In the genomic region with DNA sequence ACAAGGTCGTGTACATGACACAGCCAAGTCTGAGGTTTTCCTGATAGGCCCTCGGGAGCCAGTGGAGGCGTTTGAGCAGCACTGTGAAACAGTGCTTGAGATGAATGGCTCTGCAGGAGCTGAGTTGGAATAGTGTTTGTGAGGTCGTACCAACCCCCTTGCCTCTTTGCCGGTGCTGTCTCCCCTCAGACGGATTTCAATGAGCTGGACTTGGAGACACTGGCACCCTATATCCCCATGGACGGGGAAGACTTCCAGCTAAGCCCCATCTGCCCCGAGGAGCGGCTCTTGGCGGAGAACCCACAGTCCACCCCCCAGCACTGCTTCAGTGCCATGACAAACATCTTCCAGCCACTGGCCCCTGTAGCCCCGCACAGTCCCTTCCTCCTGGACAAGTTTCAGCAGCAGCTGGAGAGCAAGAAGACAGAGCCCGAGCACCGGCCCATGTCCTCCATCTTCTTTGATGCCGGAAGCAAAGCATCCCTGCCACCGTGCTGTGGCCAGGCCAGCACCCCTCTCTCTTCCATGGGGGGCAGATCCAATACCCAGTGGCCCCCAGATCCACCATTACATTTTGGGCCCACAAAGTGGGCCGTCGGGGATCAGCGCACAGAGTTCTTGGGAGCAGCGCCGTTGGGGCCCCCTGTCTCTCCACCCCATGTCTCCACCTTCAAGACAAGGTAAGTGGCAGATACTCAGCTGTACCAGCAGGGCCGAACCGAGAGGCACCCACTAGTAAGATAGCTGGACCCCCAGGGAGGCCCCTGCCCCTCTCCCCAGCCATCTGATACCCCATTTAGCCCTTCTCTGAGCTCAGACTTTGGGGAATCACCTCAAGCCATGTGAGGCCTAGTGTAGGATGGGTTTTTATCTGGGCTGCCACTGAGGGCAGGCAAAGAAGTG, we compare ENCODE assay signal across 20 cellular contexts.
DNase-seq lines count a peak whose midpoint lies in the region; ATAC-seq, FAIRE-seq and TF ChIP-seq lines count a peak whose summit lies in the region.
"Had no signal": no experiment of that assay in that cellular context is flagged by ENCODE, and none has a peak within 500 bp of the region (broad histone marks: within the 10 kb centered on the region; RNA-seq: fewer than 3 reads in every experiment).

No MANE protein-coding gene starts in this region.

- H3K4me3 Mint-ChIP-seq in activated CD8-positive, alpha-beta T cell treated with anti-CD3 and anti-CD28 coated beads, Interleukin-2, amount 10 ng/mL, durations not matched to agents 7 days and 5 days: no peak overlapping the region
- H3K4me3 Mint-ChIP-seq in activated CD8-positive, alpha-beta T cell treated with anti-CD3 and anti-CD28 coated beads for 36 hours: no peak overlapping the region
- H3K4me3 Mint-ChIP-seq in GM23338: no peak overlapping the region
- H3K4me3 Mint-ChIP-seq in activated T-cell treated with anti-CD3 and anti-CD28 coated beads, Interleukin-2, amount 50 U/mL, for 4 hours: no peak overlapping the region
- H3K4me3 Mint-ChIP-seq: HFFc6 had no signal

- H3K27ac ChIP-seq in K562 (ENCODE audit: extremely low read depth, low read depth, low read length) (no peak overlapping the region), testis (no peak overlapping the region), GM23338 (ENCODE audit: low read depth) (no peak overlapping the region)
- H3K27ac ChIP-seq: HL-60, PC-9 had no signal

- H3K27me3 Mint-ChIP-seq in activated CD8-positive, alpha-beta T cell treated with anti-CD3 and anti-CD28 coated beads, Interleukin-2, amount 10 ng/mL, durations not matched to agents 7 days and 5 days (ENCODE audit: low read depth): no peaks in the 10 kb centered on the region
- H3K27me3 Mint-ChIP-seq in activated CD8-positive, alpha-beta T cell treated with anti-CD3 and anti-CD28 coated beads for 36 hours: no peaks in the 10 kb centered on the region
- peaks cover 8% of the 10 kb centered on the region for H3K27me3 Mint-ChIP-seq in GM23338 (ENCODE audit: insufficient read depth, low read depth, poor library complexity)
- H3K27me3 Mint-ChIP-seq in activated T-cell treated with anti-CD3 and anti-CD28 coated beads, Interleukin-2, amount 50 U/mL, for 4 hours (ENCODE audit: low read depth): no peaks in the 10 kb centered on the region

- no peaks in the 10 kb centered on the region for H3K9me1 ChIP-seq in K562 (ENCODE audit: control insufficient read depth, insufficient read depth, low read length)

- no peak for ATAC-seq in activated CD8-positive, alpha-beta T cell treated with anti-CD3 and anti-CD28 coated beads, Interleukin-2, amount 10 ng/mL, durations not matched to agents 7 days and 5 days
- ATAC-seq in activated CD8-positive, alpha-beta T cell treated with anti-CD3 and anti-CD28 coated beads for 36 hours: no peak
- ATAC-seq in K562: no peak
- ATAC-seq in GM23338: no peak
- ATAC-seq in activated T-cell treated with anti-CD3 and anti-CD28 coated beads, Interleukin-2, amount 50 U/mL, for 4 hours: no peak

- no peak for FAIRE-seq in K562 (lab: Jason Lieb, UNC)
- FAIRE-seq: GM18507, H1 had no signal

- TF ChIP-seq EP300 in K562 (IDR thresholded peaks at IDR 0.05; ENCODE audit: low read length): no peak

- no peak overlapping the region for H3K4me3 ChIP-seq in K562
- no peak overlapping the region for H3K4me3 ChIP-seq in testis
- H3K4me3 ChIP-seq in GM23338: no peak overlapping the region
- H3K4me3 ChIP-seq: PC-9 had no signal

- no peaks in the 10 kb centered on the region for H3K4me1 Mint-ChIP-seq in activated CD8-positive, alpha-beta T cell treated with anti-CD3 and anti-CD28 coated beads, Interleukin-2, amount 10 ng/mL, durations not matched to agents 7 days and 5 days (ENCODE audit: low read depth)
- no peaks in the 10 kb centered on the region for H3K4me1 Mint-ChIP-seq in activated CD8-positive, alpha-beta T cell treated with anti-CD3 and anti-CD28 coated beads for 36 hours (ENCODE audit: low read depth)
- no peaks in the 10 kb centered on the region; the same call in 2 of the 3 replicates for H3K4me1 Mint-ChIP-seq in GM23338
- H3K4me1 Mint-ChIP-seq in activated T-cell treated with anti-CD3 and anti-CD28 coated beads, Interleukin-2, amount 50 U/mL, for 4 hours (ENCODE audit: low read depth): no peaks in the 10 kb centered on the region

- H3K4me2 ChIP-seq in K562 (ENCODE audit: insufficient read depth, low read length): no peak overlapping the region
- no peak overlapping the region for H3K4me2 ChIP-seq in GM23338
- H3K4me2 ChIP-seq: PC-9 had no signal

- POLR2A ChIA-PET in activated CD8-positive, alpha-beta T cell treated with anti-CD3 and anti-CD28 coated beads, Interleukin-2, amount 10 ng/mL, durations not matched to agents 7 days and 5 days (lab: Charles Lee): no interaction called here
- POLR2A ChIA-PET in activated CD8-positive, alpha-beta T cell treated with anti-CD3 and anti-CD28 coated beads for 36 hours (lab: Charles Lee): interaction anchor here (0.9 kb wide), 1 partner anchor 11 kb away, joined by 3 read pairs; no protein-coding TSS in a partner anchor
- POLR2A ChIA-PET in K562 (lab: Yijun Ruan, JAX): interaction anchor here (1.0 to 1.6 kb wide), 2 partner anchors 9 to 26 kb away, joined by 3 to 7 read pairs; no protein-coding TSS in a partner anchor

- in situ Hi-C loops in K562 (cut with MboI): no loop called here

- H3K4me1 ChIP-seq in K562 (replicated peaks in 1 of 2; ENCODE audit: control insufficient read depth in 2 of 2, insufficient read depth in 2 of 2, low read length in 2 of 2) (peaks cover 0 to 9% of the 10 kb centered on the region in 2 experiments; a peak in 2 of 5 replicates), testis (no peaks in the 10 kb centered on the region), GM23338 (ENCODE audit: insufficient read depth) (no peaks in the 10 kb centered on the region)

- H4K20me1 ChIP-seq in K562 (replicated peaks; ENCODE audit: control insufficient read depth, insufficient read depth, low read length) (0 out of 2 replicates have a peak, but pooled peaks cover 4% of the 10 kb centered on the region), GM23338 (replicated peaks; ENCODE audit: insufficient read depth) (no peaks in the 10 kb centered on the region)

- H2AFZ ChIP-seq in K562 (ENCODE audit: low read depth, low read length): no peak overlapping the region
- no peak overlapping the region for H2AFZ ChIP-seq in GM23338
- H2AFZ ChIP-seq: PC-9 had no signal

- WGBS in K562 (ENCODE audit: insufficient coverage, low coverage, missing lambda C conversion rate): 80% methylated on average over 14 of the region's 22 CpGs
- WGBS in testis, 2 donors: 90 to 92% methylated on average over 13 to 22 of the region's 22 CpGs

- no peaks in the 10 kb centered on the region for H3K9me3 Mint-ChIP-seq in activated CD8-positive, alpha-beta T cell treated with anti-CD3 and anti-CD28 coated beads, Interleukin-2, amount 10 ng/mL, durations not matched to agents 7 days and 5 days (ENCODE audit: insufficient read depth)
- no peaks in the 10 kb centered on the region for H3K9me3 Mint-ChIP-seq in activated CD8-positive, alpha-beta T cell treated with anti-CD3 and anti-CD28 coated beads for 36 hours
- H3K9me3 Mint-ChIP-seq in GM23338: no peaks in the 10 kb centered on the region
- no peaks in the 10 kb centered on the region for H3K9me3 Mint-ChIP-seq in activated T-cell treated with anti-CD3 and anti-CD28 coated beads, Interleukin-2, amount 50 U/mL, for 4 hours
- H3K9me3 Mint-ChIP-seq: HFFc6 had no signal

- H3K9ac ChIP-seq in K562 (ENCODE audit: insufficient read depth in 1 of 2, low read depth in 2 of 2, low read length in 2 of 2): no peak overlapping the region

- intact Hi-C loops in activated CD8-positive, alpha-beta T cell treated with anti-CD3 and anti-CD28 coated beads for 36 hours (cut with micrococcal nuclease): no loop called here
- intact Hi-C loops in K562 (cut with micrococcal nuclease): no loop called here
- intact Hi-C loops in testis (cut with DNase I; ENCODE audit: low total_unique reads): no loop called here

- no peaks in the 10 kb centered on the region for H3K9me3 ChIP-seq in K562 (replicated peaks; ENCODE audit: control insufficient read depth, insufficient read depth, low read depth, low read length)
- no peaks in the 10 kb centered on the region for H3K9me3 ChIP-seq in testis

- TF ChIP-seq POLR2A in K562 (conservative IDR thresholded peaks at IDR 0.05) (no peak), testis (IDR thresholded peaks at IDR 0.05) (no peak)

- no TSS peak for BruUV-seq in K562 (replicated peaks; lab: Mats Ljungman, UMichigan)

- H3K9me2 ChIP-seq in GM23338 (ENCODE audit: insufficient read depth): no peaks in the 10 kb centered on the region

- no peaks in the 10 kb centered on the region for H3K36me3 Mint-ChIP-seq in activated CD8-positive, alpha-beta T cell treated with anti-CD3 and anti-CD28 coated beads, Interleukin-2, amount 10 ng/mL, durations not matched to agents 7 days and 5 days (ENCODE audit: low read depth)
- no peaks in the 10 kb centered on the region for H3K36me3 Mint-ChIP-seq in activated CD8-positive, alpha-beta T cell treated with anti-CD3 and anti-CD28 coated beads for 36 hours (ENCODE audit: low read depth)
- H3K36me3 Mint-ChIP-seq in GM23338 (ENCODE audit: low read depth): no peaks in the 10 kb centered on the region
- H3K36me3 Mint-ChIP-seq in activated T-cell treated with anti-CD3 and anti-CD28 coated beads, Interleukin-2, amount 50 U/mL, for 4 hours (ENCODE audit: insufficient read depth): no peaks in the 10 kb centered on the region

- H3K79me2 ChIP-seq in K562 (ENCODE audit: control insufficient read depth, insufficient read depth, low read length): no peaks in the 10 kb centered on the region
- no peaks in the 10 kb centered on the region for H3K79me2 ChIP-seq in GM23338 (replicated peaks; ENCODE audit: insufficient read depth)

- no peak overlapping the region for H3K27ac Mint-ChIP-seq in activated CD8-positive, alpha-beta T cell treated with anti-CD3 and anti-CD28 coated beads, Interleukin-2, amount 10 ng/mL, durations not matched to agents 7 days and 5 days
- H3K27ac Mint-ChIP-seq in activated CD8-positive, alpha-beta T cell treated with anti-CD3 and anti-CD28 coated beads for 36 hours: no peak overlapping the region
- no peak overlapping the region for H3K27ac Mint-ChIP-seq in GM23338
- H3K27ac Mint-ChIP-seq: HFFc6 had no signal

- DNase-seq in activated CD8-positive, alpha-beta T cell treated with anti-CD3 and anti-CD28 coated beads, Interleukin-2, amount 10 ng/mL, durations not matched to agents 7 days and 5 days: peak; percentile 12
- DNase-seq in activated CD8-positive, alpha-beta T cell treated with anti-CD3 and anti-CD28 coated beads for 36 hours: no peak
- DNase-seq in K562 (ENCODE audit: extremely low read depth in 1 of 4, low spot score in 3 of 4) (no peak), islet precursor cell (peak; percentile 46), testis (peak; percentile 11), GM23338 (ENCODE audit: low spot score) (no peak), GM19240 (ENCODE audit: insufficient read length, low spot score) (no peak)
- no peak for DNase-seq in activated T-cell treated with anti-CD3 and anti-CD28 coated beads, Interleukin-2, amount 50 U/mL, for 4 hours
- DNase-seq: 8988T, C1 segment of cervical spinal cord, DMS53, HFFc6, KG1, NCI-H1105, NCI-H187, PC-9, Right ventricle myocardium superior had no signal

- no peak for TF ChIP-seq RAD21 in K562 (CRISPR knock-in tag; conservative IDR thresholded peaks at IDR 0.05 in 1 of 2, IDR thresholded peaks at IDR 0.05 in 1 of 2)

- H3F3A ChIP-seq in GM23338 (replicated peaks; ENCODE audit: low read depth): no peaks in the 10 kb centered on the region

- H3K36me3 ChIP-seq in K562 (ENCODE audit: control insufficient read depth, insufficient read depth, low read length) (0 out of 3 replicates have a peak, but pooled peaks cover 6% of the 10 kb centered on the region), testis (ENCODE audit: low read depth, missing control alignments) (no peaks in the 10 kb centered on the region), GM23338 (ENCODE audit: insufficient read depth) (no peaks in the 10 kb centered on the region)

- H3K27me3 ChIP-seq in K562 (ENCODE audit: control insufficient read depth in 2 of 2, insufficient read depth in 2 of 2, low read length in 2 of 2) (no peaks in the 10 kb centered on the region), testis (no peaks in the 10 kb centered on the region), GM23338 (ENCODE audit: insufficient read depth) (no peaks in the 10 kb centered on the region)

- CTCF ChIA-PET in activated CD8-positive, alpha-beta T cell treated with anti-CD3 and anti-CD28 coated beads, Interleukin-2, amount 10 ng/mL, durations not matched to agents 7 days and 5 days (lab: Charles Lee): interaction anchor here (0.6 to 0.8 kb wide), 2 partner anchors 317 to 766 kb away, joined by 3 read pairs; no protein-coding TSS in a partner anchor
- CTCF ChIA-PET in activated CD8-positive, alpha-beta T cell treated with anti-CD3 and anti-CD28 coated beads for 36 hours (lab: Charles Lee): no interaction called here
- CTCF ChIA-PET in K562 (lab: Yijun Ruan, JAX; ENCODE audit: low intra/inter-chr PET ratio): no interaction called here

- TF ChIP-seq CTCF in activated CD8-positive, alpha-beta T cell treated with anti-CD3 and anti-CD28 coated beads for 36 hours (IDR thresholded peaks at IDR 0.05): no peak
- TF ChIP-seq CTCF in K562 (IDR thresholded peaks at IDR 0.05 in 2 of 3, conservative IDR thresholded peaks at IDR 0.05 in 1 of 3; ENCODE audit: insufficient read depth in 2 of 3, low read depth in 1 of 3, low read length in 3 of 3) (no peak), testis (IDR thresholded peaks at IDR 0.05) (no peak), GM23338 (conservative IDR thresholded peaks at IDR 0.05; ENCODE audit: low read depth in 2 of 2) (no peak)

Comparison
In these comparisons a context has a peak if more than half of its experiments do, and no peak if none do; other contexts are left out.
1. DNase-seq: peak in activated CD8-positive, alpha-beta T cell treated with anti-CD3 and anti-CD28 coated beads, Interleukin-2, amount 10 ng/mL, durations not matched to agents 7 days and 5 days (single experiment), islet precursor cell (single experiment) and testis (single experiment); none in activated CD8-positive, alpha-beta T cell treated with anti-CD3 and anti-CD28 coated beads for 36 hours (single experiment), K562 (0 of 4), GM23338 (single experiment), GM19240 (single experiment) and activated T-cell treated with anti-CD3 and anti-CD28 coated beads, Interleukin-2, amount 50 U/mL, for 4 hours (single experiment).